Comparison of ENCODE assay signal across 1 cellular context in the genomic region with DNA sequence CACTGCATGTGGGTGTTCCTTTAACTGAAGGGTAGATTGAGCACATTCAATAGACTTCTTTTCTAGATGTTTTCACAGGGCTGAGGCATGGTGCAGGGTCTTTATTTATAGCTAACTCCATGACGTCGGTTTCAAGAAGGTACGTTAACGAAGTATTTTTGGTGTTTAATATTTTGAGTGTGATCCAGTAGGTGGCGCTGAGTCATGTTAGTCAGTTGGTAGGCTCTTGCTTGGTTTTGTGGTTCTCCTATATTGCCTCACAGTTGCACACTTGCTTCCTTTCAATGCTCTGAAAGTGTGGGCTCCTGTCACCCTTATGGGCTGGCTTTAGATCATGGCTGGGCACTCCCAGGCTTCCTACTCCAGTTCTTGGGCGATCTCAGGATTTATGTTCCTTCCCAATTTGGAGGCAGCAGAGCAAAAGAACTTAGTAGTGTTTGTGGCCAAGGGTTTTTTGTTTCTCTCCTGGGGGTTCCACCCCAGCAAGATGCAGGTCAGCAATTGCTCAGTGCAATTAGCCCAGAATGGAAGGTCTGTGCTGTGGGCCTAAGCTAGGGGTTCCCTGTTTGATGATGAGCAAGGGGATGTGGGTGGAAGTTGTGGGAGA.
TF ChIP-seq lines count a peak whose summit lies in the region.

No MANE protein-coding gene starts in this region.

TF ChIP-seq in SK-N-SH treated with all-trans-retinoic acid at 6 μM for 48 hours, 23 proteins besides CTCF, POLR2A, EP300 and RAD21 (continued from another document):
- TF ChIP-seq RARB (CRISPR knock-in tag; IDR thresholded peaks at IDR 0.05) (no peak), SNAI2 (CRISPR knock-in tag; IDR thresholded peaks at IDR 0.05) (no peak), ESRRG (CRISPR knock-in tag; IDR thresholded peaks at IDR 0.05) (no peak), TOX (CRISPR knock-in tag; IDR thresholded peaks at IDR 0.05; ENCODE audit: borderline replicate concordance) (no peak)
TF ChIP-seq in SK-N-SH treated with all-trans-retinoic acid at 6 μM for 48 hours: peak in this region for 0.
